Comparison of ENCODE assay signal across 12 cellular contexts in the genomic region with DNA sequence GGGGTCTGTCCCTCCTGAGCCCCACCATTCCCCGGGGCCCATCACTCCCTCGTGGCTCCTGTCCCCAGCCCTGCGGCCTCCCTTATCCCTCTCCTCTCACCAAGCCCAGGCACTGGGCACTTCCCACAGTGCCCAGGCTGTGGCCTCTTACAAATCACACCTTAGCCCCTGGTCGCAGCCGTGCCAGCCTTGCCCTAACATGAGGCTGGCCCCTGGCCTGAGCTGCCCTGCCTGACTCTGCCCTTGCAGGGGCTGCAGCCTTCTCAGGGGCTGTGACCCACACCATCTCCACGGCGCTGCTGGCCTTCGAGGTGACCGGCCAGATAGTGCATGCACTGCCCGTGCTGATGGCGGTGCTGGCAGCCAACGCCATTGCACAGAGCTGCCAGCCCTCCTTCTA. TPM values are rescaled to one million over a fixed set of nuclear protein-coding genes. Genes with fewer than 3 reads are reported as not detected.
"Had no signal": no experiment of that assay in that cellular context is flagged by ENCODE, and none has a peak within 500 bp of the region (broad histone marks: within the 10 kb centered on the region; RNA-seq: fewer than 3 reads in every experiment).

No MANE protein-coding gene starts in this region.

RNA-seq across cellular contexts. Expression of a gene that starts 8.4 kb away (rescaled TPM):
- total RNA-seq: thoracic aorta, vagina had no signal

RNA-seq across cellular contexts. Expression of a gene that starts 21.5 kb away (rescaled TPM):
- total RNA-seq: stomach, thoracic aorta, tibial nerve, upper lobe of right lung, urinary bladder had no signal

RNA-seq across cellular contexts. Expression of a gene that starts 30.1 kb away (rescaled TPM):
- total RNA-seq: temporal lobe, tibial nerve, upper lobe of right lung, urinary bladder had no signal

RNA-seq across cellular contexts. Expression of a gene that starts 34.1 kb away (rescaled TPM):
- total RNA-seq: temporal lobe had no signal

RNA-seq across cellular contexts. Expression of a gene that starts 47.9 kb away (rescaled TPM):
- total RNA-seq: stomach, subcutaneous adipose tissue, suprapubic skin, thoracic aorta, transverse colon, upper lobe of right lung, ureter, urinary bladder, uterus, vagina had no signal
